In genomic region chrX:89921665-89922064, GRCh38 we compare ENCODE assay signal across 11 cellular contexts. TPM values are rescaled to one million over a fixed set of nuclear protein-coding genes. Genes with fewer than 3 reads are reported as not detected.
"Had no signal": no experiment of that assay in that cellular context is flagged by ENCODE, and none has a peak within 500 bp of the region (broad histone marks: within the 10 kb centered on the region; RNA-seq: fewer than 3 reads in every experiment).

Gene TGIF2LX (plus strand): TSS chrX:89921908. CDS start chrX:89922086, 178 bp downstream.

RNA-seq across cellular contexts. Expression of gene TGIF2LX, which starts in this region (rescaled TPM):
- total RNA-seq: activated CD4-positive, alpha-beta memory T cell treated with anti-CD3 and anti-CD28 coated beads, Interleukin-2, amount 10 ng/mL, durations not matched to agents 7 days and 5 days; activated CD8-positive, alpha-beta memory T cell treated with anti-CD3 and anti-CD28 coated beads, Interleukin-2, amount 10 ng/mL, durations not matched to agents 7 days and 5 days; bronchial epithelial cell; K562; M059J; OCI-LY7; PC-9; Right ventricle myocardium inferior; SK-MEL-5; T-helper 1 cell treated with Interleukin-12 subunit alpha and Interleukin-12 subunit beta and Interleukin-4 antibody, amounts not matched to agents 30 ng/mL and 1 ng/mL, for 36 hours; T-helper 2 cell treated with Interferon-gamma antibody and Interleukin-4, amounts not matched to agents 100 ng/mL and 5 ng/mL, for 36 hours had no signal
- polyA plus RNA-seq: K562 had no signal
